In the genomic region with DNA sequence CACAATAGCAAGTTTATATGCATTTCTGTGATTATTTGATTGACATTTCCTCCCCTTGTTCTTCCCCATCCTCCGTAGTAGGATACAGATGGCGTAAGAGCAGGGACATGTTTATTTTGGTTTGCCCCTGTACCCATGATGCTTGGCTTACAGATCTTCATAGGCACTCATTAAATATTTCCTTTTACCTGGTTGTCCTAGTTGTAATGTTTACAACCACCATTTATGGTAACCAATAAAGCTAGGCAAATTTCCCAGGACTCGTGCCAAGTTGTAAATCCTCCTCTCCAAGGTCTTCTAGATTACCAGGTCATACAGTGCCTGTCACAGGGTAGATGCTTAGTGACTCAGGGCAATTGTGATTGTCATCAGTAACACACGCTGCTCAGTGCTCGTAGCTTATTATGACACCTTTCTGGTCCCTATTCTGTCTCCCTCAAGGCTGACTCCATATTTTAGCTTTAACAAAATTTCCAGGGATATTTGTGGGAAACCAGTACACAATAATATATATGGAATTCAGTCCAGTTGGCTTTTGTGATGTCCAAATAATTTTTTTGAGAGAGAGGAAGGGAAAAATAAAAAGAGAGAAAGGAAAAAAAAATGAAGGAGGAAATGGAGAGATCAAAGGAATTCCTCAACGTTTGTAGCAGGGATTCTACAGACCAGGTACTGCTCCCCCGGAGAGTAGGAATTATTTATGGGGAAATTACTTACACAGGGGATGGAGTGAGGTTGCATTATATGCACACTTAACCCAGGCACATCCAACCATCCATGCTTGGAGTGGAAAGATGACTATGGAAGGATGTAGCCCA, we compare ENCODE assay signal across 18 cellular contexts. TPM values are rescaled to one million over a fixed set of nuclear protein-coding genes. Genes with fewer than 3 reads are reported as not detected.
DNase-seq lines count a peak whose midpoint lies in the region; ATAC-seq, FAIRE-seq and TF ChIP-seq lines count a peak whose summit lies in the region.
"Had no signal": no experiment of that assay in that cellular context is flagged by ENCODE, and none has a peak within 500 bp of the region (broad histone marks: within the 10 kb centered on the region; RNA-seq: fewer than 3 reads in every experiment).

No MANE protein-coding gene starts in this region.

- H3K4me1 ChIP-seq in prostate gland (replicated peaks), result no peaks in the 10 kb centered on the region
- H3K4me1 ChIP-seq: right atrium auricular region had no signal

- FAIRE-seq in colon (lab: Jason Lieb, UNC), result peak; percentile 31

- no peaks in the 10 kb centered on the region for H3K27me3 ChIP-seq in prostate gland (replicated peaks; ENCODE audit: insufficient read depth)
- H3K27me3 ChIP-seq: esophagus squamous epithelium, right atrium auricular region had no signal

- H3K9me3 ChIP-seq in prostate gland, result no peaks in the 10 kb centered on the region
- H3K9me3 ChIP-seq: esophagus squamous epithelium, right atrium auricular region had no signal

- no peak overlapping the region for H3K27ac ChIP-seq in prostate gland
- H3K27ac ChIP-seq: coronary artery, esophagus squamous epithelium, right atrium auricular region had no signal

- no peak for TF ChIP-seq CTCF in prostate gland (IDR thresholded peaks at IDR 0.05)

- no peaks in the 10 kb centered on the region for H3K36me3 ChIP-seq in prostate gland
- H3K36me3 ChIP-seq: esophagus squamous epithelium, right atrium auricular region had no signal

- TF ChIP-seq POLR2A in prostate gland (IDR thresholded peaks at IDR 0.05), result no peak

- H3K4me3 ChIP-seq in prostate gland, result no peak overlapping the region
- H3K4me3 ChIP-seq: coronary artery, esophagus squamous epithelium, right atrium auricular region had no signal

- no peak for ATAC-seq in GM21515 (IDR thresholded peaks at IDR 0.05; ENCODE audit: unreplicated experiment)

- WGBS in prostate gland, result 17% methylated on average over 7 of the region's 7 CpGs

- intact Hi-C loops in prostate gland (cut with DNase I), result no loop called here

- DNase-seq in HT-29 (ENCODE audit: low spot score) (peak; percentile 100), NCI-H2196 treated with DMSO at 0.1 percent for 48 hours (lab: John Stamatoyannopoulos, UW; ENCODE audit: unreplicated experiment) (peak; percentile 66), prostate gland (ENCODE audit: low spot score) (peak; percentile 93), anterior cingulate cortex (lab: John Stamatoyannopoulos, UW) (no peak)
- no peak for DNase-seq in stimulated activated CD4-positive, alpha-beta T cell treated with anti-CD3 and anti-CD28 coated beads, Interleukin-4, amount 100 ng/mL, for 24 hours
- DNase-seq: activated CD4-positive, alpha-beta T cell treated with anti-CD3 and anti-CD28 coated beads, Interleukin-2, amount 50 U/mL, for 4 hours; aorta; CD4-positive, CD25-positive, alpha-beta regulatory T cell; esophagus squamous epithelium; IMR-90; NCI-H1436; NCI-H82; nephron progenitor cell; T1000 had no signal

RNA-seq across cellular contexts. Expression of gene CYP24A1, which starts 24.6 kb away (rescaled TPM):
- 1.1 and 1.9 TPM in 2 replicates for total RNA-seq in HT-29 (2014; rRNA removed; shearing (Covaris generic))
- 1 to 10 TPM in 1 of 2 donors, not detected in 1; 1.9 TPM for total RNA-seq in prostate gland
- total RNA-seq: aorta, IMR-90 had no signal

RNA-seq across cellular contexts. Expression of gene PFDN4, which starts 58.7 kb away (rescaled TPM):
- total RNA-seq in HT-29 (2014; rRNA removed; shearing (Covaris generic)), result 26.8 and 27.9 TPM in 2 replicates
- 10 to 100 TPM; 43.2 to 44.8 TPM for total RNA-seq in prostate gland

Comparison
In these comparisons a context has a peak if more than half of its experiments do, and no peak if none do; other contexts are left out.
1. DNase-seq: peak in HT-29 (single experiment), NCI-H2196 treated with DMSO at 0.1 percent for 48 hours (single experiment) and prostate gland (single experiment); none in stimulated activated CD4-positive, alpha-beta T cell treated with anti-CD3 and anti-CD28 coated beads, Interleukin-4, amount 100 ng/mL, for 24 hours (single experiment) and anterior cingulate cortex (0 of 58).